Comparison of ENCODE assay signal across 8 cellular contexts in genomic region chr13:48491423-48492122, GRCh38. TPM values are rescaled to one million over a fixed set of nuclear protein-coding genes. Genes with fewer than 3 reads are reported as not detected.
DNase-seq lines count a peak whose midpoint lies in the region; ATAC-seq, FAIRE-seq and TF ChIP-seq lines count a peak whose summit lies in the region.

No MANE protein-coding gene starts in this region.

- no peak for FAIRE-seq in kidney (lab: Jason Lieb, UNC)

- H3K4me1 ChIP-seq in kidney (ENCODE audit: control insufficient read depth in 1 of 2, insufficient read depth in 1 of 2, low read depth in 1 of 2, low read length in 2 of 2): no peaks in the 10 kb centered on the region
- no peaks in the 10 kb centered on the region for H3K4me1 ChIP-seq in urinary bladder (ENCODE audit: insufficient read depth)

- peak overlapping the region; percentile 74 for H3K27ac Mint-ChIP-seq in T-helper 1 cell treated with Interleukin-12 subunit alpha and Interleukin-12 subunit beta and Interleukin-4 antibody, amounts not matched to agents 30 μg/mL and 1 μg/mL, for 36 hours

- H3K4me3 ChIP-seq in kidney (ENCODE audit: low read length in 2 of 2): peak overlapping the region; percentile 4 to 43
- peak overlapping the region; percentile 1 for H3K4me3 ChIP-seq in urinary bladder (ENCODE audit: low read depth, low read length)

- H3K27ac ChIP-seq in kidney (ENCODE audit: low read depth in 2 of 2, low read length in 2 of 2) (peak overlapping the region in 1 of 2 donors; percentile 40), urinary bladder (ENCODE audit: low read depth) (peak overlapping the region; percentile 48)

- TF ChIP-seq CTCF in kidney (IDR thresholded peaks at IDR 0.05; ENCODE audit: borderline replicate concordance, extremely low read depth, insufficient read depth): no peak

- no peaks in the 10 kb centered on the region for H3K9me3 Mint-ChIP-seq in T-helper 1 cell treated with Interleukin-12 subunit alpha and Interleukin-12 subunit beta and Interleukin-4 antibody, amounts not matched to agents 30 μg/mL and 1 μg/mL, for 36 hours

- ATAC-seq in Right ventricle myocardium inferior: peak; percentile 17
- ATAC-seq in Right ventricle myocardium superior (ENCODE audit: poor library complexity): no peak
- no peak for ATAC-seq in HG02623 (IDR thresholded peaks at IDR 0.05; ENCODE audit: unreplicated experiment)

- no peaks in the 10 kb centered on the region for H3K36me3 ChIP-seq in kidney (ENCODE audit: control insufficient read depth in 1 of 2, insufficient read depth in 2 of 2, low read length in 2 of 2)
- no peaks in the 10 kb centered on the region for H3K36me3 ChIP-seq in urinary bladder (ENCODE audit: insufficient read depth)

- H3K4me1 Mint-ChIP-seq in T-helper 1 cell treated with Interleukin-12 subunit alpha and Interleukin-12 subunit beta and Interleukin-4 antibody, amounts not matched to agents 30 μg/mL and 1 μg/mL, for 36 hours (ENCODE audit: low read depth): peaks cover 32% of the 10 kb centered on the region

- H3K36me3 Mint-ChIP-seq in T-helper 1 cell treated with Interleukin-12 subunit alpha and Interleukin-12 subunit beta and Interleukin-4 antibody, amounts not matched to agents 30 μg/mL and 1 μg/mL, for 36 hours (ENCODE audit: low read depth): peaks cover 18% of the 10 kb centered on the region

- no peak overlapping the region for H3K9ac ChIP-seq in kidney (ENCODE audit: low read length in 2 of 2)

- intact Hi-C loops in Right ventricle myocardium inferior (cut with DNase I): no loop called here
- intact Hi-C loops in Right ventricle myocardium superior (cut with DNase I): loop anchor here (5.0 kb wide), 1 partner anchor 44 kb away; no protein-coding TSS in a partner anchor
- intact Hi-C loops in kidney (cut with DNase I): no loop called here

- DNase-seq in Right ventricle myocardium inferior (ENCODE audit: missing footprints): no peak
- no peak for DNase-seq in Right ventricle myocardium superior
- no peak for DNase-seq in kidney
- DNase-seq in stimulated activated CD4-positive, alpha-beta T cell treated with anti-CD3 and anti-CD28 coated beads, Interleukin-4, amount 100 ng/mL, for 4 hours: no peak
- no peak for DNase-seq in dedifferentiated amniotic fluid mesenchymal stem cell (ENCODE audit: extremely low spot score)

- no peaks in the 10 kb centered on the region for H3K27me3 Mint-ChIP-seq in T-helper 1 cell treated with Interleukin-12 subunit alpha and Interleukin-12 subunit beta and Interleukin-4 antibody, amounts not matched to agents 30 μg/mL and 1 μg/mL, for 36 hours (ENCODE audit: low read depth)

- H3K4me3 Mint-ChIP-seq in T-helper 1 cell treated with Interleukin-12 subunit alpha and Interleukin-12 subunit beta and Interleukin-4 antibody, amounts not matched to agents 30 μg/mL and 1 μg/mL, for 36 hours: no peak overlapping the region

- H3K9me3 ChIP-seq in kidney (ENCODE audit: control insufficient read depth in 1 of 2, low read length in 2 of 2): peaks cover 0 to 4% of the 10 kb centered on the region in 2 donors

RNA-seq across cellular contexts. Expression of gene RCBTB2, which starts 41.3 kb away (rescaled TPM):
- 16.4 TPM for total RNA-seq in Right ventricle myocardium inferior
- total RNA-seq in Right ventricle myocardium superior: 16.6 TPM
- total RNA-seq in kidney: 19.6 TPM
- 17.0 TPM for polyA plus RNA-seq in kidney (ENCODE audit: insufficient read depth, low read depth, low replicate concordance)
- 36.0 TPM for total RNA-seq in urinary bladder
- 16.9 TPM for polyA plus RNA-seq in urinary bladder
